In genomic region chr10:58140706-58141347, GRCh38 we compare ENCODE assay signal across 27 cellular contexts.
"Had no signal": no experiment of that assay in that cellular context is flagged by ENCODE, and none has a peak within 500 bp of the region (broad histone marks: within the 10 kb centered on the region; RNA-seq: fewer than 3 reads in every experiment).

No MANE protein-coding gene starts in this region.

- H3K27ac Mint-ChIP-seq: dendritic cell treated with granulocyte-macrophage colony-stimulating factor and Interleukin-4, amounts not matched to agents 40 ng/mL and 50 ng/mL, for 4 days; naive thymus-derived CD8-positive, alpha-beta T cell; nephron progenitor cell; stimulated activated memory B cell treated with anti-CD40 and anti-IgM and Interleukin-4, amounts not matched to agents 10 μg/mL and 1 μg/mL and 100 μg/mL, for 72 hours; type B pancreatic cell had no signal

- H3K4me1 ChIP-seq: colonic mucosa, esophagus muscularis mucosa, foreskin keratinocyte, gastroesophageal sphincter, heart left ventricle, left lung, prostate gland, right atrium auricular region, sigmoid colon, spleen, testis, tibial artery had no signal

- H3K27ac ChIP-seq: colonic mucosa, esophagus muscularis mucosa, foreskin keratinocyte, gastroesophageal sphincter, heart left ventricle, hepatocyte, left lung, prostate gland, right atrium auricular region, sigmoid colon, spleen, testis, tibial artery had no signal

- H3K9me3 ChIP-seq: colonic mucosa, esophagus muscularis mucosa, gastroesophageal sphincter, prostate gland, right atrium auricular region, sigmoid colon, testis, tibial artery had no signal

- H3K4me2 ChIP-seq: hepatocyte had no signal

- H3K36me3 Mint-ChIP-seq: naive thymus-derived CD8-positive, alpha-beta T cell; stimulated activated memory B cell treated with anti-CD40 and anti-IgM and Interleukin-4, amounts not matched to agents 10 μg/mL and 1 μg/mL and 100 μg/mL, for 72 hours; type B pancreatic cell had no signal

- DNase-seq: effector CD8-positive, alpha-beta T cell; foreskin keratinocyte; heart left ventricle; kidney; left lung; mesenchymal stem cell; midbrain; naive thymus-derived CD8-positive, alpha-beta T cell; nephron progenitor cell; nucleus accumbens; sigmoid colon; spleen; stimulated activated CD4-positive, alpha-beta T cell treated with anti-CD3 and anti-CD28 coated beads, Interleukin-4, amount 100 ng/mL, for 4 hours; stimulated activated naive CD8-positive, alpha-beta T cell treated with anti-CD3 and anti-CD28 coated beads, Interleukin-15, Interleukin-2, amounts not matched to agents 100 U/mL and 50 U/mL, for 24 hours; substantia nigra; testis; tibial artery had no signal

- H2AFZ ChIP-seq: hepatocyte had no signal

- H3K4me3 ChIP-seq: colonic mucosa, esophagus muscularis mucosa, gastroesophageal sphincter, heart left ventricle, hepatocyte, left lung, prostate gland, right atrium auricular region, sigmoid colon, spleen, testis, tibial artery had no signal

- H3K4me1 Mint-ChIP-seq: nephron progenitor cell; stimulated activated memory B cell treated with anti-CD40 and anti-IgM and Interleukin-4, amounts not matched to agents 10 μg/mL and 1 μg/mL and 100 μg/mL, for 72 hours had no signal

- ATAC-seq: foreskin keratinocyte; gastroesophageal sphincter; heart left ventricle; left lung; naive thymus-derived CD8-positive, alpha-beta T cell; stimulated activated memory B cell treated with anti-CD40 and anti-IgM and Interleukin-4, amounts not matched to agents 10 μg/mL and 1 μg/mL and 100 μg/mL, for 72 hours; stimulated activated naive CD8-positive, alpha-beta T cell treated with anti-CD3 and anti-CD28 coated beads, Interleukin-15, Interleukin-2, amounts not matched to agents 100 U/mL and 50 U/mL, for 24 hours had no signal

- H3K79me2 ChIP-seq: hepatocyte had no signal

- H3K27me3 Mint-ChIP-seq: dendritic cell treated with granulocyte-macrophage colony-stimulating factor and Interleukin-4, amounts not matched to agents 40 ng/mL and 50 ng/mL, for 4 days; stimulated activated memory B cell treated with anti-CD40 and anti-IgM and Interleukin-4, amounts not matched to agents 10 μg/mL and 1 μg/mL and 100 μg/mL, for 72 hours had no signal

- H3K9me3 Mint-ChIP-seq: dendritic cell treated with granulocyte-macrophage colony-stimulating factor and Interleukin-4, amounts not matched to agents 40 ng/mL and 50 ng/mL, for 4 days; type B pancreatic cell had no signal

- H3K36me3 ChIP-seq: colonic mucosa, esophagus muscularis mucosa, gastroesophageal sphincter, heart left ventricle, left lung, prostate gland, right atrium auricular region, sigmoid colon, spleen, tibial artery had no signal

- H3K4me3 Mint-ChIP-seq: dendritic cell treated with granulocyte-macrophage colony-stimulating factor and Interleukin-4, amounts not matched to agents 40 ng/mL and 50 ng/mL, for 4 days; naive thymus-derived CD8-positive, alpha-beta T cell; nephron progenitor cell; stimulated activated memory B cell treated with anti-CD40 and anti-IgM and Interleukin-4, amounts not matched to agents 10 μg/mL and 1 μg/mL and 100 μg/mL, for 72 hours; type B pancreatic cell had no signal

- H3K27me3 ChIP-seq: colonic mucosa, esophagus muscularis mucosa, foreskin keratinocyte, heart left ventricle, hepatocyte, left lung, right atrium auricular region, sigmoid colon, testis, tibial artery had no signal

- FAIRE-seq: endothelial cell of umbilical vein, kidney had no signal
